18 cellular contexts compared by ENCODE assay signal in the genomic region with DNA sequence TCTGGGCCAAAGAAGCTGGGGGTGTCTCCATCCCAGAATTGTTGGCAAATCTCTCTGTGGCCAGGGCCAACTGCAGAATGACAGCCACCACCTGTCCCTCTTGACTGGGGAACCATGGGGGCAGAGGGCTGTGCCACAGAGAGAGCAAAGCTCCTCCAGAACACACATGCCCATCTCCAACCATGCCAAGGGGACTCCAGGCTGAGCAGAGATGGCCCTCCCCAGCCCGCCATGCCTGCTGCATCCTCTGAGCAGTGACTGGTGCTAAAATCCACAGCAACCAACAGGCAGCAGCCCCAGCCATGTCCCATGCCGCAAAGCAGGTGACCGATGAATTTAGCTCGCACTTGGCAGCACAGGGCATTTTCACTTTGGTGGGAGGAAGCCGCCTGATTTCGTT.
"Had no signal": no experiment of that assay in that cellular context is flagged by ENCODE, and none has a peak within 500 bp of the region (broad histone marks: within the 10 kb centered on the region; RNA-seq: fewer than 3 reads in every experiment).

No MANE protein-coding gene starts in this region.

- H3K36me3 ChIP-seq: adrenal gland, colonic mucosa, neural progenitor cell, pancreas, tibial nerve had no signal

- H3K27ac ChIP-seq: colonic mucosa, neural progenitor cell, pancreas, skin epidermis had no signal

- DNase-seq: activated CD4-positive, alpha-beta T cell treated with anti-CD3 and anti-CD28 coated beads, Interleukin-2, amount 10 ng/mL, durations not matched to agents 24 days and 14 days; activated CD4-positive, CD25-positive, alpha-beta regulatory T cell; activated CD8-positive, alpha-beta memory T cell treated with anti-CD3 and anti-CD28 coated beads, Interleukin-2, amount 50 U/mL, for 4 hours; activated CD8-positive, alpha-beta T cell treated with anti-CD3 and anti-CD28 coated beads, Interleukin-2, amount 10 ng/mL, durations not matched to agents 7 days and 5 days; activated effector memory CD4-positive, alpha-beta T cell treated with anti-CD3 and anti-CD28 coated beads, Interleukin-2, amount 50 U/mL, for 16 hours; activated T-cell treated with anti-CD3 and anti-CD28 coated beads, Interleukin-2, amount 50 U/mL, for 48 hours; adrenal gland; colonic mucosa; kidney; midbrain; naive B cell; pancreas; stimulated activated CD4-positive, alpha-beta T cell treated with anti-CD3 and anti-CD28 coated beads, Interleukin-4, amount 100 ng/mL, for 24 hours; stimulated activated naive CD4-positive, alpha-beta T cell treated with Interleukin-2 at 50 U/mL for 16 hours; T-helper 2 cell had no signal

- H3K27me3 ChIP-seq: adrenal gland, colonic mucosa, neural progenitor cell, pancreas, tibial nerve had no signal

- H3K4me1 ChIP-seq: adrenal gland, colonic mucosa had no signal

- H3K9me3 ChIP-seq: adrenal gland, colonic mucosa, pancreas, tibial nerve had no signal

- H3K4me3 ChIP-seq: adrenal gland, colonic mucosa, neural progenitor cell, pancreas, skin epidermis, tibial nerve had no signal

- H3K4me2 ChIP-seq: neural progenitor cell had no signal

- ATAC-seq: activated CD8-positive, alpha-beta T cell treated with anti-CD3 and anti-CD28 coated beads, Interleukin-2, amount 10 ng/mL, durations not matched to agents 7 days and 5 days; pancreas had no signal

- H3K9ac ChIP-seq: neural progenitor cell had no signal

- H2AFZ ChIP-seq: neural progenitor cell had no signal
